Comparison of ENCODE assay signal across 8 cellular contexts in the genomic region with DNA sequence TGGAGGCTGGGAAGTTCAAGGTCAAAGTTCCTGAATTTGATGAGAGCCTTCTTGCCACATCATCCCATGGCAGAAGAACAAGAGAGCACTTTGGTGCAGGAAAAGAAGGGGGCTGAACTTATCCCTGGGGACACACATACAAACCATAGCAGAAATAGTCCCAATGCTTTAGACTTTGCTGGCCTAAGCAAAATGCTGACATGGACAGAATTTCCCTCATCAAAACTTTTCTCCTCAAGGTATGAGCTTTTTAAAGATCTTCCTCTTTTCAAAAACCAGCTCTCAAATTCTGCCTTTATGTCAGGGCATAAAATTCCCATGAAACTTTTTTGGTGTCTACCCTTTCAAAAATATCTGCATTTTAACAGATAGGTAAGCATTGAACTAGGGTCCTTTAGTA.
"Had no signal": no experiment of that assay in that cellular context is flagged by ENCODE, and none has a peak within 500 bp of the region (broad histone marks: within the 10 kb centered on the region; RNA-seq: fewer than 3 reads in every experiment).

No MANE protein-coding gene starts in this region.

- FAIRE-seq: G401.6, GM12878, GM12891, GM12892, GM18507, GM19239 had no signal

- ATAC-seq: GM12878 had no signal

- DNase-seq: GDM1, GF-D8 had no signal

- H3K4me3 ChIP-seq: GM12878 had no signal
